In the genomic region with DNA sequence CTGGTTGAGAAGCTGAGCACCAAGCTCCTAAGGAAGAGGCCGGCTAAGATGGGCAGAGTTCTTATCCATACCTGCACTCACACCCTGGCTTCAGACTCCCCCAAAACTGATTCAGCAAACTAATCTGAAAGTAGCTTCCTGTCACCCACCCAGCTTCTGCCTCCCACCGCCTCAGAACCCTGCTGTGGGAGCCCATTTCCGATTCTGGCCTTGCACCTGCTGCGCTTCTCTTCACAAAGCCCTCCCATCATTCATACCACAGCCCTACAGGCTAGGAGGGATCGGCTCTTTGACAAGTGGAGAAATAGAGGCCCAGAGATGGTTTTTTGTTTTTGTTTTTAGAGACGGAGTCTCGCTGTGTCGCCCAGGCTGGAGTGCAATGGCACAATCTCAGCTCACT, we compare ENCODE assay signal across 13 cellular contexts. TPM values are rescaled to one million over a fixed set of nuclear protein-coding genes. Genes with fewer than 3 reads are reported as not detected.
DNase-seq lines count a peak whose midpoint lies in the region; ATAC-seq and TF ChIP-seq lines count a peak whose summit lies in the region.
"Had no signal": no experiment of that assay in that cellular context is flagged by ENCODE, and none has a peak within 500 bp of the region (broad histone marks: within the 10 kb centered on the region; RNA-seq: fewer than 3 reads in every experiment).

No MANE protein-coding gene starts in this region.

- H3K4me3 Mint-ChIP-seq in CD14-positive monocyte (no peak overlapping the region), progenitor cell of endocrine pancreas (ENCODE audit: low read depth) (no peak overlapping the region)
- H3K4me3 Mint-ChIP-seq in CD8-positive, alpha-beta memory T cell, result peak overlapping the region in 1 of 7 donors; percentile 36
- H3K4me3 Mint-ChIP-seq in activated T-helper 1 cell treated with anti-CD3 and anti-CD28 coated beads, Interleukin-12 subunit alpha, Interleukin-12 subunit beta, Interleukin-2, Interleukin-4 antibody, amounts not matched to agents 30 ng/mL and 10 ng/mL and 1 ng/mL, durations not matched to agents 14 hours and 24 hours and 36 hours, result peak overlapping the region; percentile 13
- H3K4me3 Mint-ChIP-seq: B cell; central memory CD8-positive, alpha-beta T cell had no signal

- H3K4me1 Mint-ChIP-seq in CD14-positive monocyte, result peaks cover 32% of the 10 kb centered on the region
- H3K4me1 Mint-ChIP-seq in CD8-positive, alpha-beta memory T cell, result peaks cover 27 to 37% (median 33%) of the 10 kb centered on the region in 3 donors
- peaks cover 25% of the 10 kb centered on the region for H3K4me1 Mint-ChIP-seq in activated T-helper 1 cell treated with anti-CD3 and anti-CD28 coated beads, Interleukin-12 subunit alpha, Interleukin-12 subunit beta, Interleukin-2, Interleukin-4 antibody, amounts not matched to agents 30 ng/mL and 10 ng/mL and 1 ng/mL, durations not matched to agents 14 hours and 24 hours and 36 hours (ENCODE audit: low read depth)
- H3K4me1 Mint-ChIP-seq in progenitor cell of endocrine pancreas (ENCODE audit: low read depth), result peaks cover under 1% of the 10 kb centered on the region

- H3K27ac ChIP-seq in CD8-positive, alpha-beta memory T cell (ENCODE audit: low read depth, low read length), result no peak overlapping the region
- H3K27ac ChIP-seq in mesodermal cell (ENCODE audit: low read depth, low read length, severe bottlenecking), result peak overlapping the region; percentile 62
- H3K27ac ChIP-seq: thoracic aorta had no signal

- CTCF ChIA-PET in CD8-positive, alpha-beta memory T cell (lab: Charles Lee), result interaction anchor here (1.0 kb wide), 1 partner anchor 70 kb away, joined by 4 read pairs; no protein-coding TSS in a partner anchor

- no peaks in the 10 kb centered on the region for H3K27me3 Mint-ChIP-seq in CD14-positive monocyte (ENCODE audit: low read depth in 3 of 3)
- H3K27me3 Mint-ChIP-seq in CD8-positive, alpha-beta memory T cell, result no peaks in the 10 kb centered on the region
- no peaks in the 10 kb centered on the region for H3K27me3 Mint-ChIP-seq in activated T-helper 1 cell treated with anti-CD3 and anti-CD28 coated beads, Interleukin-12 subunit alpha, Interleukin-12 subunit beta, Interleukin-2, Interleukin-4 antibody, amounts not matched to agents 30 ng/mL and 10 ng/mL and 1 ng/mL, durations not matched to agents 14 hours and 24 hours and 36 hours (ENCODE audit: insufficient read depth)
- no peaks in the 10 kb centered on the region for H3K27me3 Mint-ChIP-seq in progenitor cell of endocrine pancreas
- H3K27me3 Mint-ChIP-seq: B cell; central memory CD8-positive, alpha-beta T cell; naive thymus-derived CD4-positive, alpha-beta T cell had no signal

- H3K9me3 Mint-ChIP-seq in CD14-positive monocyte, result no peaks in the 10 kb centered on the region
- no peaks in the 10 kb centered on the region for H3K9me3 Mint-ChIP-seq in CD8-positive, alpha-beta memory T cell
- no peaks in the 10 kb centered on the region for H3K9me3 Mint-ChIP-seq in activated T-helper 1 cell treated with anti-CD3 and anti-CD28 coated beads, Interleukin-12 subunit alpha, Interleukin-12 subunit beta, Interleukin-2, Interleukin-4 antibody, amounts not matched to agents 30 ng/mL and 10 ng/mL and 1 ng/mL, durations not matched to agents 14 hours and 24 hours and 36 hours
- H3K9me3 Mint-ChIP-seq in progenitor cell of endocrine pancreas (ENCODE audit: low read depth), result no peaks in the 10 kb centered on the region
- H3K9me3 Mint-ChIP-seq: central memory CD8-positive, alpha-beta T cell; naive thymus-derived CD4-positive, alpha-beta T cell had no signal

- ATAC-seq in left lobe of liver (no peak), HG02970 (IDR thresholded peaks at IDR 0.05; ENCODE audit: low FRiP score, unreplicated experiment) (no peak), HG03045 (IDR thresholded peaks at IDR 0.05; ENCODE audit: unreplicated experiment) (no peak)
- ATAC-seq: naive thymus-derived CD4-positive, alpha-beta T cell had no signal

- H3K9me3 ChIP-seq in CD8-positive, alpha-beta memory T cell (ENCODE audit: low read length), result no peaks in the 10 kb centered on the region
- H3K9me3 ChIP-seq in mesodermal cell (ENCODE audit: control insufficient read depth, low read length), result no peaks in the 10 kb centered on the region
- H3K9me3 ChIP-seq: thoracic aorta had no signal

- 92 to 100% methylated on average over 4 to 6 of the region's 8 CpGs for WGBS in mesodermal cell (ENCODE audit: insufficient coverage in 2 of 2), 2 experiments

- H3K27me3 ChIP-seq in CD8-positive, alpha-beta memory T cell (ENCODE audit: insufficient read depth, low read length, poor library complexity, severe bottlenecking), result no peaks in the 10 kb centered on the region

- TF ChIP-seq CTCF in CD14-positive monocyte (IDR thresholded peaks at IDR 0.05), result no peak
- TF ChIP-seq CTCF in progenitor cell of endocrine pancreas (IDR thresholded peaks at IDR 0.05; ENCODE audit: unreplicated experiment), result no peak

- H3K4me3 ChIP-seq in CD8-positive, alpha-beta memory T cell (ENCODE audit: low read length), result no peak overlapping the region
- H3K4me3 ChIP-seq in mesodermal cell (ENCODE audit: extremely low read depth, insufficient read depth, low read length, poor library complexity, severe bottlenecking), result no peak overlapping the region
- H3K4me3 ChIP-seq: thoracic aorta had no signal

- H3K36me3 ChIP-seq in CD8-positive, alpha-beta memory T cell (ENCODE audit: insufficient read depth, low read length), result peaks cover 29% of the 10 kb centered on the region
- H3K36me3 ChIP-seq in mesodermal cell (ENCODE audit: control insufficient read depth, insufficient read depth, low read length), result peaks cover 75% of the 10 kb centered on the region

- POLR2A ChIA-PET in CD8-positive, alpha-beta memory T cell (lab: Charles Lee), result no interaction called here

- peaks cover 3% of the 10 kb centered on the region for H3K4me1 ChIP-seq in CD8-positive, alpha-beta memory T cell (ENCODE audit: insufficient read depth, low read length)
- peaks cover 21% of the 10 kb centered on the region for H3K4me1 ChIP-seq in mesodermal cell (ENCODE audit: control insufficient read depth, insufficient read depth, low read length, poor library complexity, severe bottlenecking)

- intact Hi-C loops in CD14-positive monocyte (cut with micrococcal nuclease), result no loop called here
- intact Hi-C loops in activated T-helper 1 cell treated with anti-CD3 and anti-CD28 coated beads, Interleukin-12 subunit alpha, Interleukin-12 subunit beta, Interleukin-2, Interleukin-4 antibody, amounts not matched to agents 30 ng/mL and 10 ng/mL and 1 ng/mL, durations not matched to agents 14 hours and 24 hours and 36 hours (cut with micrococcal nuclease), result no loop called here

- H3K36me3 Mint-ChIP-seq in CD14-positive monocyte (peaks cover 67 to 96% of the 10 kb centered on the region in 2 donors), progenitor cell of endocrine pancreas (ENCODE audit: insufficient read depth) (peaks cover 19% of the 10 kb centered on the region)
- peaks cover 4 to 75% (median 13%) of the 10 kb centered on the region in 3 donors for H3K36me3 Mint-ChIP-seq in CD8-positive, alpha-beta memory T cell
- peaks cover 46% of the 10 kb centered on the region for H3K36me3 Mint-ChIP-seq in activated T-helper 1 cell treated with anti-CD3 and anti-CD28 coated beads, Interleukin-12 subunit alpha, Interleukin-12 subunit beta, Interleukin-2, Interleukin-4 antibody, amounts not matched to agents 30 ng/mL and 10 ng/mL and 1 ng/mL, durations not matched to agents 14 hours and 24 hours and 36 hours (ENCODE audit: low read depth)

- DNase-seq in CD14-positive monocyte (ENCODE audit: low spot score), result no peak
- no peak for DNase-seq in CD8-positive, alpha-beta memory T cell
- no peak for DNase-seq in activated T-helper 1 cell treated with anti-CD3 and anti-CD28 coated beads, Interleukin-12 subunit alpha, Interleukin-12 subunit beta, Interleukin-2, Interleukin-4 antibody, amounts not matched to agents 30 ng/mL and 10 ng/mL and 1 ng/mL, durations not matched to agents 14 hours and 24 hours and 36 hours (ENCODE audit: low spot score)
- no peak for DNase-seq in left lobe of liver (ENCODE audit: low spot score)
- DNase-seq in progenitor cell of endocrine pancreas (ENCODE audit: low spot score, unreplicated experiment), result no peak
- DNase-seq: NCI-H524 treated with DMSO at 0.1 percent for 48 hours had no signal

- H3K27ac Mint-ChIP-seq in CD14-positive monocyte (peak overlapping the region in 4 of 7 donors; percentile 54 to 91 (median 80)), progenitor cell of endocrine pancreas (no peak overlapping the region)
- peak overlapping the region in 5 of 8 donors; percentile 15 to 94 (median 61) for H3K27ac Mint-ChIP-seq in CD8-positive, alpha-beta memory T cell
- peak overlapping the region; percentile 84 for H3K27ac Mint-ChIP-seq in activated T-helper 1 cell treated with anti-CD3 and anti-CD28 coated beads, Interleukin-12 subunit alpha, Interleukin-12 subunit beta, Interleukin-2, Interleukin-4 antibody, amounts not matched to agents 30 ng/mL and 10 ng/mL and 1 ng/mL, durations not matched to agents 14 hours and 24 hours and 36 hours

RNA-seq across cellular contexts. Expression of gene HM13, which starts 28.7 kb away (rescaled TPM):
- 100 to 1,000 TPM; 320 to 329 TPM for polyA plus RNA-seq in CD14-positive monocyte
- 100 to 1,000 TPM; 153 to 167 TPM for total RNA-seq in CD8-positive, alpha-beta memory T cell
- polyA plus RNA-seq in CD8-positive, alpha-beta memory T cell, result 166 TPM
- 215 and 228 TPM in 2 replicates for total RNA-seq in activated T-helper 1 cell treated with anti-CD3 and anti-CD28 coated beads, Interleukin-12 subunit alpha, Interleukin-12 subunit beta, Interleukin-2, Interleukin-4 antibody, amounts not matched to agents 30 ng/mL and 10 ng/mL and 1 ng/mL, durations not matched to agents 14 hours and 24 hours and 36 hours
- polyA plus RNA-seq in mesodermal cell (2013, experiment 1 of 2), result 110 TPM
- polyA plus RNA-seq in mesodermal cell (2013, experiment 2 of 2), result 92.7 TPM
- total RNA-seq in left lobe of liver (147 TPM), progenitor cell of endocrine pancreas (211 and 217 TPM in 2 replicates)
